ENCODE assay signal across 2 cellular contexts in genomic region chr3:132978946-132979345, GRCh38. TPM values are rescaled to one million over a fixed set of nuclear protein-coding genes. Genes with fewer than 3 reads are reported as not detected.
"Had no signal": no experiment of that assay in that cellular context is flagged by ENCODE, and none has a peak within 500 bp of the region (broad histone marks: within the 10 kb centered on the region; RNA-seq: fewer than 3 reads in every experiment).

No MANE protein-coding gene starts in this region.

RNA-seq across cellular contexts. Expression of gene TMEM108, which starts 59.2 kb away (rescaled TPM):
- total RNA-seq: PC-3, SJSA1 had no signal
